ENCODE assay signal across 11 cellular contexts in genomic region chr9:99184073-99184426, GRCh38. TPM values are rescaled to one million over a fixed set of nuclear protein-coding genes. Genes with fewer than 3 reads are reported as not detected.
DNase-seq lines count a peak whose midpoint lies in the region; ATAC-seq and TF ChIP-seq lines count a peak whose summit lies in the region.
"Had no signal": no experiment of that assay in that cellular context is flagged by ENCODE, and none has a peak within 500 bp of the region (broad histone marks: within the 10 kb centered on the region; RNA-seq: fewer than 3 reads in every experiment).

No MANE protein-coding gene starts in this region.

- peak overlapping the region; percentile 52 for H3K4me2 ChIP-seq in SU-DHL-6 (ENCODE audit: low read depth, low read length, poor library complexity, severe bottlenecking)

- H3K9me3 ChIP-seq in SU-DHL-6 (ENCODE audit: insufficient read depth, low read length) (no peaks in the 10 kb centered on the region), heart right ventricle (no peaks in the 10 kb centered on the region)
- H3K9me3 ChIP-seq: Caco-2 had no signal

- WGBS in heart right ventricle, 2 donors: 52 to 65% methylated on average over 8 of the region's 8 CpGs

- TF ChIP-seq CTCF in SU-DHL-6 (IDR thresholded peaks at IDR 0.05; ENCODE audit: insufficient read depth, low read length, poor library complexity, severe bottlenecking) (no peak), heart right ventricle (IDR thresholded peaks at IDR 0.05) (no peak)

- H3K4me3 ChIP-seq in H7 (ENCODE audit: insufficient read depth, low read depth, low read length) (no peak overlapping the region), SU-DHL-6 (ENCODE audit: insufficient read depth, low read length, poor library complexity, severe bottlenecking) (no peak overlapping the region), heart right ventricle (no peak overlapping the region)

- H3K4me1 Mint-ChIP-seq in stimulated activated effector memory CD8-positive, alpha-beta T cell treated with anti-CD3 and anti-CD28 coated beads, Interleukin-12 subunit alpha, Interleukin-12 subunit beta, amount 100 ng/mL, for 72 hours: peaks cover 66% of the 10 kb centered on the region

- intact Hi-C loops in heart right ventricle (cut with DNase I): loop anchor here in 9 of 10 donors (5.0 to 10.0 kb wide), 9 partner anchors 38 to 1411 kb away; partner anchors contain the start of genes ALG2 (in 1 of the 9) and SEC61B (in 1 of the 9)

- H3K27ac Mint-ChIP-seq in stimulated activated effector memory CD8-positive, alpha-beta T cell treated with anti-CD3 and anti-CD28 coated beads, Interleukin-12 subunit alpha, Interleukin-12 subunit beta, amount 100 ng/mL, for 72 hours: peak overlapping the region; percentile 89

- H3K4me1 ChIP-seq in heart right ventricle: peaks cover 0 to 22% (median 9%) of the 10 kb centered on the region in 9 donors

- no peaks in the 10 kb centered on the region for H3K79me2 ChIP-seq in SU-DHL-6 (ENCODE audit: insufficient read depth, low read length)

- DNase-seq in H7: peak; percentile 31
- peak in 1 of 2 donors; percentile 24 for DNase-seq in heart right ventricle
- DNase-seq in stimulated activated effector memory CD8-positive, alpha-beta T cell treated with anti-CD3 and anti-CD28 coated beads, Interleukin-12 subunit alpha, Interleukin-12 subunit beta, amount 100 ng/mL, for 72 hours (ENCODE audit: low spot score in 2 of 2): peak in 1 of 2 donors; percentile 63
- no peak for DNase-seq in amniotic stem cell (lab: John Stamatoyannopoulos, UW)
- DNase-seq in stimulated activated CD4-positive, alpha-beta T cell treated with anti-CD3 and anti-CD28 coated beads, Interleukin-4, amount 100 ng/mL, for 1 hour: no peak

- H3K36me3 ChIP-seq in H7 (replicated peaks; ENCODE audit: control insufficient read depth, insufficient read depth, low read length) (no peaks in the 10 kb centered on the region), SU-DHL-6 (ENCODE audit: low read length) (no peaks in the 10 kb centered on the region), heart right ventricle (no peaks in the 10 kb centered on the region)

- peak overlapping the region; percentile 54 for H3K4me3 Mint-ChIP-seq in stimulated activated effector memory CD8-positive, alpha-beta T cell treated with anti-CD3 and anti-CD28 coated beads, Interleukin-12 subunit alpha, Interleukin-12 subunit beta, amount 100 ng/mL, for 72 hours
- H3K4me3 Mint-ChIP-seq: neural crest cell had no signal

- no peaks in the 10 kb centered on the region for H3K27me3 ChIP-seq in H7 (ENCODE audit: control insufficient read depth, insufficient read depth, low read length)
- H3K27me3 ChIP-seq in SU-DHL-6 (ENCODE audit: low read length): no peaks in the 10 kb centered on the region
- no peaks in the 10 kb centered on the region for H3K27me3 ChIP-seq in heart right ventricle

- ATAC-seq in heart right ventricle (peak in 6 of 8 donors; percentile 15 to 41 (median 23)), HG02973 (IDR thresholded peaks at IDR 0.05; ENCODE audit: unreplicated experiment) (no peak), GM19351 (IDR thresholded peaks at IDR 0.05; ENCODE audit: unreplicated experiment) (no peak)
- ATAC-seq in stimulated activated effector memory CD8-positive, alpha-beta T cell treated with anti-CD3 and anti-CD28 coated beads, Interleukin-12 subunit alpha, Interleukin-12 subunit beta, amount 100 ng/mL, for 72 hours: peak; percentile 2

- no peaks in the 10 kb centered on the region for H3K9me3 Mint-ChIP-seq in stimulated activated effector memory CD8-positive, alpha-beta T cell treated with anti-CD3 and anti-CD28 coated beads, Interleukin-12 subunit alpha, Interleukin-12 subunit beta, amount 100 ng/mL, for 72 hours
- H3K9me3 Mint-ChIP-seq: immature natural killer cell, neural crest cell had no signal

- no peak overlapping the region for H2AFZ ChIP-seq in SU-DHL-6 (ENCODE audit: low read depth, low read length, severe bottlenecking)

- peaks cover 31% of the 10 kb centered on the region for H3F3A ChIP-seq in SU-DHL-6 (ENCODE audit: insufficient read depth)

- H3K9ac ChIP-seq in SU-DHL-6 (ENCODE audit: low read length): peak overlapping the region; percentile 56

- no peaks in the 10 kb centered on the region for H4K20me1 ChIP-seq in SU-DHL-6 (ENCODE audit: low read depth, low read length)

- H3K36me3 Mint-ChIP-seq in stimulated activated effector memory CD8-positive, alpha-beta T cell treated with anti-CD3 and anti-CD28 coated beads, Interleukin-12 subunit alpha, Interleukin-12 subunit beta, amount 100 ng/mL, for 72 hours: peaks cover 4% of the 10 kb centered on the region
- H3K36me3 Mint-ChIP-seq: immature natural killer cell had no signal

- H3K27ac ChIP-seq in SU-DHL-6 (ENCODE audit: low read depth, low read length): peak overlapping the region; percentile 93
- peak overlapping the region in 1 of 10 donors; percentile 48 for H3K27ac ChIP-seq in heart right ventricle

- H3K9me2 ChIP-seq in SU-DHL-6 (replicated peaks; ENCODE audit: insufficient read depth, low read length): no peaks in the 10 kb centered on the region

RNA-seq across cellular contexts. Expression of gene ALG2, which starts 37.7 kb away (rescaled TPM):
- 32.6 and 35.2 TPM in 2 replicates for total RNA-seq in H7 (2014; rRNA removed; shearing (Covaris generic))
- total RNA-seq in heart right ventricle: 10 to 100 TPM; 10.6 to 27.3 (median 15.0) TPM
- 10 to 100 TPM; 12.1 to 17.7 TPM for polyA plus RNA-seq in heart right ventricle

RNA-seq across cellular contexts. Expression of gene SEC61B, which starts 38.0 kb away (rescaled TPM):
- 115 and 150 TPM in 2 replicates for total RNA-seq in H7 (2014; rRNA removed; shearing (Covaris generic))
- 10 to 100 TPM; 24.1 to 72.6 (median 32.9) TPM for total RNA-seq in heart right ventricle
- 100 to 1,000 TPM in 1 of 2 donors, 10 to 100 TPM in 1; 77.5 to 177 TPM for polyA plus RNA-seq in heart right ventricle

Comparison
In these comparisons a context has a peak if more than half of its experiments do, and no peak if none do; other contexts are left out.
1. ATAC-seq: peak in heart right ventricle (6 of 8) and stimulated activated effector memory CD8-positive, alpha-beta T cell treated with anti-CD3 and anti-CD28 coated beads, Interleukin-12 subunit alpha, Interleukin-12 subunit beta, amount 100 ng/mL, for 72 hours (single experiment); none in HG02973 (single experiment) and GM19351 (single experiment).